1 cellular context compared by ENCODE assay signal in genomic region chr3:65484964-65485363, GRCh38.
TF ChIP-seq lines count a peak whose summit lies in the region.

No MANE protein-coding gene starts in this region.

TF ChIP-seq in GM23338, 12 proteins besides CTCF, POLR2A, EP300 and RAD21 (continued from another document):
- no peak for TF ChIP-seq ZNF462 (CRISPR knock-in tag; IDR thresholded peaks at IDR 0.05)
- TF ChIP-seq EZH2phosphoT487 (IDR thresholded peaks at IDR 0.05; ENCODE audit: unreplicated experiment), result no peak
- no peak for TF ChIP-seq ZNF331 (CRISPR knock-in tag; IDR thresholded peaks at IDR 0.05; ENCODE audit: low read depth)
- TF ChIP-seq CREB1 (CRISPR knock-in tag; IDR thresholded peaks at IDR 0.05; ENCODE audit: low read depth), result no peak
- TF ChIP-seq ETS1 (IDR thresholded peaks at IDR 0.05), result no peak
- no peak for TF ChIP-seq STAT1 (IDR thresholded peaks at IDR 0.05; ENCODE audit: unreplicated experiment)
- TF ChIP-seq JUNB (IDR thresholded peaks at IDR 0.05; ENCODE audit: unreplicated experiment), result no peak
